Comparison of ENCODE assay signal across 2 cellular contexts in genomic region chr9:129198737-129199435, GRCh38.
A peak's percentile ranks its signal among the peaks of the same experiment; 100 is the strongest.
TF ChIP-seq lines count a peak whose summit lies in the region.

No MANE protein-coding gene starts in this region.

TF ChIP-seq in HCT116, 20 proteins besides CTCF, POLR2A, EP300 and RAD21:
- TF ChIP-seq REST (IDR thresholded peaks at IDR 0.05; ENCODE audit: low read depth) (no peak), ELF1 (IDR thresholded peaks at IDR 0.05; ENCODE audit: borderline replicate concordance, low read depth) (no peak), CBX3 (IDR thresholded peaks at IDR 0.05; ENCODE audit: low read depth) (no peak), ZNF274 (IDR thresholded peaks at IDR 0.05; ENCODE audit: low read depth, low read length) (no peak), FOSL1 (IDR thresholded peaks at IDR 0.05; ENCODE audit: low read depth) (no peak), EZH2phosphoT487 (IDR thresholded peaks at IDR 0.05; ENCODE audit: borderline replicate concordance) (no peak), CEBPB (IDR thresholded peaks at IDR 0.05; ENCODE audit: low read depth) (no peak), SP1 (IDR thresholded peaks at IDR 0.05; ENCODE audit: low read depth) (no peak; the same call in 1 of the 2 replicates), POLR2AphosphoS5 (IDR thresholded peaks at IDR 0.05; ENCODE audit: low read depth, low read length) (no peak), JUND (IDR thresholded peaks at IDR 0.05) (no peak), ZFX (IDR thresholded peaks at IDR 0.05) (no peak), ZBTB33 (IDR thresholded peaks at IDR 0.05; ENCODE audit: extremely low read depth, insufficient replicate concordance, low read length) (no peak)

TF ChIP-seq in K562, 482 proteins besides CTCF, POLR2A, EP300 and RAD21:
- TF ChIP-seq ZNF143 (CRISPR knock-in tag; IDR thresholded peaks at IDR 0.05) (no peak), DNMT1 (IDR thresholded peaks at IDR 0.05) (no peak), MAFG (tag; conservative IDR thresholded peaks at IDR 0.05) (no peak), MAX (CRISPR knock-in tag; IDR thresholded peaks at IDR 0.05) (peak; percentile 7; the same call in 1 of the 2 replicates), HIVEP1 (CRISPR knock-in tag; IDR thresholded peaks at IDR 0.05) (no peak), ZNF449 (CRISPR knock-in tag; IDR thresholded peaks at IDR 0.05) (no peak), L3MBTL2 (IDR thresholded peaks at IDR 0.05) (peak; percentile 58), CREB3L1 (IDR thresholded peaks at IDR 0.05; ENCODE audit: borderline replicate concordance, low read depth) (no peak), NR1H2 (CRISPR knock-in tag; IDR thresholded peaks at IDR 0.05) (no peak), ZNF57 (CRISPR knock-in tag; IDR thresholded peaks at IDR 0.05) (no peak), TFAM (CRISPR knock-in tag; conservative IDR thresholded peaks at IDR 0.05) (no peak), PHTF2 (CRISPR knock-in tag; IDR thresholded peaks at IDR 0.05) (no peak)
TF ChIP-seq in K562: peak in this region for 2.
